ENCODE assay signal across 9 cellular contexts in genomic region chr2:1742300-1742679, GRCh38. TPM values are rescaled to one million over a fixed set of nuclear protein-coding genes. Genes with fewer than 3 reads are reported as not detected.
DNase-seq lines count a peak whose midpoint lies in the region; TF ChIP-seq lines count a peak whose summit lies in the region.
"Had no signal": no experiment of that assay in that cellular context is flagged by ENCODE, and none has a peak within 500 bp of the region (broad histone marks: within the 10 kb centered on the region; RNA-seq: fewer than 3 reads in every experiment).

No MANE protein-coding gene starts in this region.

- H3K4me3 Mint-ChIP-seq in nephron progenitor cell: peak overlapping the region; percentile 95
- no peak overlapping the region for H3K4me3 Mint-ChIP-seq in activated naive CD4-positive, alpha-beta T cell treated with anti-CD3 and anti-CD28 coated beads, Interleukin-2, amount 10 ng/mL, durations not matched to agents 7 days and 5 days

- 84 to 89% methylated on average over 13 of the region's 13 CpGs for WGBS in esophagus squamous epithelium, 2 donors

- no peak for TF ChIP-seq CTCF in AG04450 (IDR thresholded peaks at IDR 0.05; ENCODE audit: low read depth, low read length)
- no peak for TF ChIP-seq CTCF in RWPE1 (conservative IDR thresholded peaks at IDR 0.05; ENCODE audit: low read depth)
- no peak for TF ChIP-seq CTCF in esophagus squamous epithelium (IDR thresholded peaks at IDR 0.05)
- no peak for TF ChIP-seq CTCF in nephron progenitor cell (IDR thresholded peaks at IDR 0.05)

- peak overlapping the region; percentile 77 for H3K4me3 ChIP-seq in AG04450 (ENCODE audit: low read depth, low read length)
- peak overlapping the region in 3 of 4 donors; percentile 54 to 86 (median 65) for H3K4me3 ChIP-seq in esophagus squamous epithelium

- peak overlapping the region; percentile 99 for H3K27ac Mint-ChIP-seq in nephron progenitor cell
- no peak overlapping the region for H3K27ac Mint-ChIP-seq in activated naive CD4-positive, alpha-beta T cell treated with anti-CD3 and anti-CD28 coated beads, Interleukin-2, amount 10 ng/mL, durations not matched to agents 7 days and 5 days

- CTCF ChIA-PET in AG04450 (lab: Charles Lee): interaction anchor here (0.6 to 1.4 kb wide), 6 partner anchors 8 to 191 kb away, joined by 3 to 8 read pairs (median 5); no protein-coding TSS in a partner anchor
- CTCF ChIA-PET in RWPE1 (lab: Yijun Ruan, JAX): interaction anchor here (0.5 to 1.8 kb wide), 6 partner anchors 26 to 79 kb away, joined by 3 to 8 read pairs (median 3); no protein-coding TSS in a partner anchor
- CTCF ChIA-PET in activated naive CD4-positive, alpha-beta T cell treated with anti-CD3 and anti-CD28 coated beads, Interleukin-2, amount 10 ng/mL, durations not matched to agents 7 days and 5 days (lab: Charles Lee): interaction anchor here (1.1 kb wide), 1 partner anchor 9 kb away, joined by 5 read pairs; no protein-coding TSS in a partner anchor

- H3K36me3 Mint-ChIP-seq in nephron progenitor cell (ENCODE audit: low read depth): peaks cover 60% of the 10 kb centered on the region
- H3K36me3 Mint-ChIP-seq in activated naive CD4-positive, alpha-beta T cell treated with anti-CD3 and anti-CD28 coated beads, Interleukin-2, amount 10 ng/mL, durations not matched to agents 7 days and 5 days: no peaks in the 10 kb centered on the region

- POLR2A ChIA-PET in AG04450 (lab: Yijun Ruan, JAX) (interaction anchor here (1.6 to 2.5 kb wide), 2 partner anchors 11 to 13 kb away, joined by 8 to 20 read pairs; no protein-coding TSS in a partner anchor), RWPE1 (lab: Yijun Ruan, JAX; ENCODE audit: low non-redundant PET) (no interaction called here)

- H3K27me3 ChIP-seq in AG04450 (ENCODE audit: control insufficient read depth, insufficient read depth, low read length) (no peaks in the 10 kb centered on the region), esophagus squamous epithelium (peaks cover 0 to 67% (median 2%) of the 10 kb centered on the region in 4 donors)

- DNase-seq in AG04450 (ENCODE audit: low read depth, low spot score): no peak
- no peak for DNase-seq in RWPE1 (ENCODE audit: low spot score)
- no peak for DNase-seq in esophagus squamous epithelium (lab: John Stamatoyannopoulos, UW)
- DNase-seq in nephron progenitor cell: no peak
- no peak for DNase-seq in SIG-M5 (lab: John Stamatoyannopoulos, UW)
- no peak for DNase-seq in NCI-H69 (lab: John Stamatoyannopoulos, UW)
- no peak for DNase-seq in activated naive CD4-positive, alpha-beta T cell treated with anti-CD3 and anti-CD28 coated beads, Interleukin-2, amount 10 ng/mL, durations not matched to agents 7 days and 5 days
- DNase-seq in SHP77 (lab: John Stamatoyannopoulos, UW): no peak
- DNase-seq: activated T-cell treated with anti-CD3 and anti-CD28 coated beads for 4 hours had no signal

- no peak for TF ChIP-seq POLR2A in esophagus squamous epithelium (IDR thresholded peaks at IDR 0.05)

- H3K9me3 ChIP-seq in AG04450 (ENCODE audit: control insufficient read depth, insufficient read depth, low read length): no peaks in the 10 kb centered on the region; the same call in 1 of the 2 replicates
- H3K9me3 ChIP-seq in esophagus squamous epithelium: no peaks in the 10 kb centered on the region

- peaks cover 50% of the 10 kb centered on the region for H3K4me1 Mint-ChIP-seq in nephron progenitor cell
- peaks cover 7% of the 10 kb centered on the region for H3K4me1 Mint-ChIP-seq in activated naive CD4-positive, alpha-beta T cell treated with anti-CD3 and anti-CD28 coated beads, Interleukin-2, amount 10 ng/mL, durations not matched to agents 7 days and 5 days

- peaks cover 3% of the 10 kb centered on the region for H3K27me3 Mint-ChIP-seq in nephron progenitor cell (ENCODE audit: low read depth, poor library complexity)
- H3K27me3 Mint-ChIP-seq in activated naive CD4-positive, alpha-beta T cell treated with anti-CD3 and anti-CD28 coated beads, Interleukin-2, amount 10 ng/mL, durations not matched to agents 7 days and 5 days: peaks cover 63% of the 10 kb centered on the region

- intact Hi-C loops in esophagus squamous epithelium (cut with DNase I): loop anchor here (10.0 kb wide), 1 partner anchor 147 kb away; no protein-coding TSS in a partner anchor

- no peaks in the 10 kb centered on the region for H3K36me3 ChIP-seq in esophagus squamous epithelium

- peaks cover 23% of the 10 kb centered on the region for H3K9me3 Mint-ChIP-seq in nephron progenitor cell
- no peaks in the 10 kb centered on the region for H3K9me3 Mint-ChIP-seq in activated naive CD4-positive, alpha-beta T cell treated with anti-CD3 and anti-CD28 coated beads, Interleukin-2, amount 10 ng/mL, durations not matched to agents 7 days and 5 days

- peaks cover 8 to 57% (median 17%) of the 10 kb centered on the region in 3 donors for H3K4me1 ChIP-seq in esophagus squamous epithelium

- H3K27ac ChIP-seq in AG04450 (ENCODE audit: low read depth, low read length) (peak overlapping the region; percentile 91), RWPE1 (peak overlapping the region; percentile 98), esophagus squamous epithelium (peak overlapping the region in 3 of 4 donors; percentile 90 to 94 (median 92))

RNA-seq across cellular contexts. Expression of gene PXDN, which starts 2.0 kb away (rescaled TPM):
- 271 and 329 TPM in 2 replicates for polyA plus RNA-seq in AG04450 (2011; rRNA removed)
- 255 and 307 TPM in 2 replicates for polyA minus RNA-seq in AG04450 (2011; rRNA and poly(A)+ RNA removed)
- total RNA-seq in esophagus squamous epithelium: 10 to 100 TPM in 1 of 4 donors, 1 to 10 TPM in 2, under 1 TPM in 1; 0.72 to 10.9 (median 5.9) TPM
